1 cellular context compared by ENCODE assay signal in the genomic region with DNA sequence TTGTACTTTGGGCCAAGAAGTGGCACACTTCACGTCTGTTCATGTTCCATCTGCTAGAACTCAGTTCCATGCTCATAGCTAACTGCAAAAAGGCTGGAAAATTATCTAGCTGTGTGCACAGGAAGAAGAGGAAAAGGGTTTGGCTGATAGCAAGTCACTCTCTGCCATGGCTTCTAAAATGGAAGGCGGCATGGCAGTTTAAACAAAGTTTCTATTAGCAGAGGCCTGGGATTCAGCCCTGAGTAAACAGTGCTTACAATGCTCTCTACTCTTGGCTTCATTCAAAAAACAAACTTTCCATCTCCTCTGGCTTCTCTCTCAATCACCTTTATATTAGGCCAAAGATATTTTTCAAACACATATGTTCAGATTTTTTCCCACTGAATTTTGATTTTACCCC.
TF ChIP-seq lines count a peak whose summit lies in the region.

No MANE protein-coding gene starts in this region.

TF ChIP-seq in H1, 55 proteins besides CTCF, POLR2A, EP300 and RAD21 (continued from another document):
- TF ChIP-seq, protein P1, sequence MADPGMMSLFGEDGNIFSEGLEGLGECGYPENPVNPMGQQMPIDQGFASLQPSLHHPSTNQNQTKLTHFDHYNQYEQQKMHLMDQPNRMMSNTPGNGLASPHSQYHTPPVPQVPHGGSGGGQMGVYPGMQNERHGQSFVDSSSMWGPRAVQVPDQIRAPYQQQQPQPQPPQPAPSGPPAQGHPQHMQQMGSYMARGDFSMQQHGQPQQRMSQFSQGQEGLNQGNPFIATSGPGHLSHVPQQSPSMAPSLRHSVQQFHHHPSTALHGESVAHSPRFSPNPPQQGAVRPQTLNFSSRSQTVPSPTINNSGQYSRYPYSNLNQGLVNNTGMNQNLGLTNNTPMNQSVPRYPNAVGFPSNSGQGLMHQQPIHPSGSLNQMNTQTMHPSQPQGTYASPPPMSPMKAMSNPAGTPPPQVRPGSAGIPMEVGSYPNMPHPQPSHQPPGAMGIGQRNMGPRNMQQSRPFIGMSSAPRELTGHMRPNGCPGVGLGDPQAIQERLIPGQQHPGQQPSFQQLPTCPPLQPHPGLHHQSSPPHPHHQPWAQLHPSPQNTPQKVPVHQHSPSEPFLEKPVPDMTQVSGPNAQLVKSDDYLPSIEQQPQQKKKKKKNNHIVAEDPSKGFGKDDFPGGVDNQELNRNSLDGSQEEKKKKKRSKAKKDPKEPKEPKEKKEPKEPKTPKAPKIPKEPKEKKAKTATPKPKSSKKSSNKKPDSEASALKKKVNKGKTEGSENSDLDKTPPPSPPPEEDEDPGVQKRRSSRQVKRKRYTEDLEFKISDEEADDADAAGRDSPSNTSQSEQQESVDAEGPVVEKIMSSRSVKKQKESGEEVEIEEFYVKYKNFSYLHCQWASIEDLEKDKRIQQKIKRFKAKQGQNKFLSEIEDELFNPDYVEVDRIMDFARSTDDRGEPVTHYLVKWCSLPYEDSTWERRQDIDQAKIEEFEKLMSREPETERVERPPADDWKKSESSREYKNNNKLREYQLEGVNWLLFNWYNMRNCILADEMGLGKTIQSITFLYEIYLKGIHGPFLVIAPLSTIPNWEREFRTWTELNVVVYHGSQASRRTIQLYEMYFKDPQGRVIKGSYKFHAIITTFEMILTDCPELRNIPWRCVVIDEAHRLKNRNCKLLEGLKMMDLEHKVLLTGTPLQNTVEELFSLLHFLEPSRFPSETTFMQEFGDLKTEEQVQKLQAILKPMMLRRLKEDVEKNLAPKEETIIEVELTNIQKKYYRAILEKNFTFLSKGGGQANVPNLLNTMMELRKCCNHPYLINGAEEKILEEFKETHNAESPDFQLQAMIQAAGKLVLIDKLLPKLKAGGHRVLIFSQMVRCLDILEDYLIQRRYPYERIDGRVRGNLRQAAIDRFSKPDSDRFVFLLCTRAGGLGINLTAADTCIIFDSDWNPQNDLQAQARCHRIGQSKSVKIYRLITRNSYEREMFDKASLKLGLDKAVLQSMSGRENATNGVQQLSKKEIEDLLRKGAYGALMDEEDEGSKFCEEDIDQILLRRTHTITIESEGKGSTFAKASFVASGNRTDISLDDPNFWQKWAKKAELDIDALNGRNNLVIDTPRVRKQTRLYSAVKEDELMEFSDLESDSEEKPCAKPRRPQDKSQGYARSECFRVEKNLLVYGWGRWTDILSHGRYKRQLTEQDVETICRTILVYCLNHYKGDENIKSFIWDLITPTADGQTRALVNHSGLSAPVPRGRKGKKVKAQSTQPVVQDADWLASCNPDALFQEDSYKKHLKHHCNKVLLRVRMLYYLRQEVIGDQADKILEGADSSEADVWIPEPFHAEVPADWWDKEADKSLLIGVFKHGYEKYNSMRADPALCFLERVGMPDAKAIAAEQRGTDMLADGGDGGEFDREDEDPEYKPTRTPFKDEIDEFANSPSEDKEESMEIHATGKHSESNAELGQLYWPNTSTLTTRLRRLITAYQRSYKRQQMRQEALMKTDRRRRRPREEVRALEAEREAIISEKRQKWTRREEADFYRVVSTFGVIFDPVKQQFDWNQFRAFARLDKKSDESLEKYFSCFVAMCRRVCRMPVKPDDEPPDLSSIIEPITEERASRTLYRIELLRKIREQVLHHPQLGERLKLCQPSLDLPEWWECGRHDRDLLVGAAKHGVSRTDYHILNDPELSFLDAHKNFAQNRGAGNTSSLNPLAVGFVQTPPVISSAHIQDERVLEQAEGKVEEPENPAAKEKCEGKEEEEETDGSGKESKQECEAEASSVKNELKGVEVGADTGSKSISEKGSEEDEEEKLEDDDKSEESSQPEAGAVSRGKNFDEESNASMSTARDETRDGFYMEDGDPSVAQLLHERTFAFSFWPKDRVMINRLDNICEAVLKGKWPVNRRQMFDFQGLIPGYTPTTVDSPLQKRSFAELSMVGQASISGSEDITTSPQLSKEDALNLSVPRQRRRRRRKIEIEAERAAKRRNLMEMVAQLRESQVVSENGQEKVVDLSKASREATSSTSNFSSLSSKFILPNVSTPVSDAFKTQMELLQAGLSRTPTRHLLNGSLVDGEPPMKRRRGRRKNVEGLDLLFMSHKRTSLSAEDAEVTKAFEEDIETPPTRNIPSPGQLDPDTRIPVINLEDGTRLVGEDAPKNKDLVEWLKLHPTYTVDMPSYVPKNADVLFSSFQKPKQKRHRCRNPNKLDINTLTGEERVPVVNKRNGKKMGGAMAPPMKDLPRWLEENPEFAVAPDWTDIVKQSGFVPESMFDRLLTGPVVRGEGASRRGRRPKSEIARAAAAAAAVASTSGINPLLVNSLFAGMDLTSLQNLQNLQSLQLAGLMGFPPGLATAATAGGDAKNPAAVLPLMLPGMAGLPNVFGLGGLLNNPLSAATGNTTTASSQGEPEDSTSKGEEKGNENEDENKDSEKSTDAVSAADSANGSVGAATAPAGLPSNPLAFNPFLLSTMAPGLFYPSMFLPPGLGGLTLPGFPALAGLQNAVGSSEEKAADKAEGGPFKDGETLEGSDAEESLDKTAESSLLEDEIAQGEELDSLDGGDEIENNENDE (IDR thresholded peaks at IDR 0.05; ENCODE audit: insufficient replicate concordance, low read length), result no peak
- no peak for TF ChIP-seq EZH2 (IDR thresholded peaks at IDR 0.05; ENCODE audit: low read depth, low read length, severe bottlenecking)
- no peak for TF ChIP-seq PHF8 (conservative IDR thresholded peaks at IDR 0.05; ENCODE audit: low read depth, low read length)
- no peak for TF ChIP-seq SIRT6 (IDR thresholded peaks at IDR 0.05; ENCODE audit: low read length)
- TF ChIP-seq CHD2 (IDR thresholded peaks at IDR 0.05; ENCODE audit: low read length), result no peak
TF ChIP-seq in H1: peak in this region for 0.
